1 cellular context compared by ENCODE assay signal in genomic region chr9:137741330-137741729, GRCh38.
TF ChIP-seq lines count a peak whose summit lies in the region.

No MANE protein-coding gene starts in this region.

TF ChIP-seq in GM12878, 131 proteins besides CTCF, POLR2A, EP300 and RAD21 (continued from another document):
- TF ChIP-seq ZBTB40 (IDR thresholded peaks at IDR 0.05; ENCODE audit: borderline replicate concordance) = peak; percentile 88
